In the genomic region with DNA sequence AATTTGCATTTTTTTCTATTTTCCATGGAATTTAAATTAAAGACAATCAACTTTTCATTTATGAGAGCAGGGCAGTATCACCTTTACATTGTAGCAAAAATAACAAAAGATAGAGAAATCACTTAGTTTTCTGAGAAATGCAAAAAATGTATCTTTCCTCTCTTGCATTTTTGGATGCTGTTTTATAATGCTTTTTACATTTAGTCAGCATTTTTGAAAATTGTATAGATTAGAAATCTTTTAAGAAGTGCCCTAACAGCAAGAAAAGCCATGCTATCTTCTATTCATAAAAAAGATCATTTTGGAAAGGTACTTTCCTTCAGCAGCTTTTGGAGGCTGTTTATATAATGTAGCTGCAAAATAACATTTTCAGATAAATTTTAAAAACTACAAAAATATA, we compare ENCODE assay signal across 26 cellular contexts.
"Had no signal": no experiment of that assay in that cellular context is flagged by ENCODE, and none has a peak within 500 bp of the region (broad histone marks: within the 10 kb centered on the region; RNA-seq: fewer than 3 reads in every experiment).

No MANE protein-coding gene starts in this region.

- DNase-seq: stimulated activated CD4-positive, alpha-beta T cell treated with anti-CD3 and anti-CD28 coated beads, Interleukin-2, amount 100 ng/mL, for 48 hours; stimulated activated CD4-positive, alpha-beta T cell treated with anti-CD3 and anti-CD28 coated beads, Interleukin-4, amount 100 ng/mL, for 1 hour; stimulated activated CD4-positive, alpha-beta T cell treated with anti-CD3 and anti-CD28 coated beads, Interleukin-4, amount 100 ng/mL, for 24 hours; stimulated activated CD4-positive, alpha-beta T cell treated with anti-CD3 and anti-CD28 coated beads, Interleukin-4, amount 100 ng/mL, for 4 hours; stimulated activated CD8-positive, alpha-beta memory T cell treated with anti-CD3 and anti-CD28 coated beads, Interleukin-4, amount 100 ng/mL, for 48 hours; stimulated activated naive B cell treated with anti-CD40 and anti-IgM and Interleukin-4, amounts not matched to agents 10 μg/mL and 1 μg/mL and 100 μg/mL, for 72 hours; stimulated activated naive CD4-positive, alpha-beta T cell; stimulated activated naive CD4-positive, alpha-beta T cell treated with Interleukin-2 at 50 U/mL for 16 hours; stimulated activated naive CD8-positive, alpha-beta T cell treated with anti-CD3 and anti-CD28 coated beads, Interleukin-15, amount 100 ng/mL, for 72 hours; stimulated activated naive CD8-positive, alpha-beta T cell treated with anti-CD3 and anti-CD28 coated beads, Interleukin-15, Interleukin-2, amounts not matched to agents 100 U/mL and 50 U/mL, for 24 hours; stomach; substantia nigra; testis; thyroid gland; tibial artery; transverse colon; trophoblast cell; upper lobe of right lung; uterus had no signal

- H3K27ac ChIP-seq: stomach, suprapubic skin, testis, thoracic aorta, thyroid gland, tibial artery, tibial nerve, transverse colon, upper lobe of right lung, uterus, vagina had no signal

- H3K4me1 ChIP-seq: stomach, suprapubic skin, testis, thyroid gland, tibial artery, tibial nerve, transverse colon, upper lobe of right lung, uterus, vagina had no signal

- ATAC-seq: stimulated activated effector memory CD8-positive, alpha-beta T cell treated with anti-CD3 and anti-CD28 coated beads, Interleukin-12 subunit alpha, Interleukin-12 subunit beta, amount 100 ng/mL, for 72 hours; stimulated activated memory B cell treated with anti-CD40 and anti-IgM and Interleukin-4, amounts not matched to agents 10 μg/mL and 1 μg/mL and 100 μg/mL, for 72 hours; stimulated activated naive B cell treated with anti-CD40 and anti-IgM and Interleukin-4, amounts not matched to agents 10 μg/mL and 1 μg/mL and 100 μg/mL, for 72 hours; stimulated activated naive CD8-positive, alpha-beta T cell treated with anti-CD3 and anti-CD28 coated beads, Interleukin-15, amount 100 ng/mL, for 72 hours; stimulated activated naive CD8-positive, alpha-beta T cell treated with anti-CD3 and anti-CD28 coated beads, Interleukin-15, Interleukin-2, amounts not matched to agents 100 U/mL and 50 U/mL, for 24 hours; upper lobe of right lung had no signal

- H3K27me3 ChIP-seq: stomach, suprapubic skin, testis, thyroid gland, tibial artery, tibial nerve, transverse colon, upper lobe of right lung, uterus, vagina had no signal

- H3K36me3 ChIP-seq: stomach, suprapubic skin, thoracic aorta, thyroid gland, tibial artery, tibial nerve, transverse colon, upper lobe of right lung, vagina had no signal

- FAIRE-seq: urothelium cell line had no signal

- H3K9me3 ChIP-seq: stomach, suprapubic skin, testis, thoracic aorta, thyroid gland, tibial artery, tibial nerve, transverse colon, upper lobe of right lung, uterus, vagina had no signal

- H3K4me3 ChIP-seq: stomach, suprapubic skin, testis, thoracic aorta, thyroid gland, tibial artery, tibial nerve, transverse colon, upper lobe of right lung, uterus, vagina had no signal
